Comparison of ENCODE assay signal across 8 cellular contexts in the genomic region with DNA sequence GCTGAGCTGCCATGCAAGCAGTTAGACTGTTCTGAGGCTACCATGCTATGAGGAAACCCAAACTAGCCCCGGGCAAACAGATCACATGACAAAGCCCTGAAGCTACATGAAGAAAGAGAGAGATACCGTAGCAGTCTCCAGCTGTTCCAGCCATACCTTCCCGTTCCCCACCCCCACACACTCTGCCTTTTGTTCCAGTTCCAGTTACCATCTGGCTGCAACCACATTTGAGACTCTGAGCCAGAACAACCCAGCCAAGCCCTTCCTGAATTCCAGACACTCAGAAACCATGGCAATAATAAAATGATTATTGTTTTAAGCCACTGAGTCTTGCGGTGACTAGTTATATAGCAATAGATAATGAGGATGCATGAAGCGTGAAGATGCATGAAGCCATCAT. TPM values are rescaled to one million over a fixed set of nuclear protein-coding genes. Genes with fewer than 3 reads are reported as not detected.
DNase-seq lines count a peak whose midpoint lies in the region; ATAC-seq and TF ChIP-seq lines count a peak whose summit lies in the region.

No MANE protein-coding gene starts in this region.

- no peak overlapping the region for H2AK5ac ChIP-seq in neuronal stem cell (ENCODE audit: low read depth, low read length)

- WGBS in neuronal stem cell (ENCODE audit: extremely low coverage in 2 of 2, insufficient read length in 2 of 2, insufficient replicate concordance in 1 of 2), 2 donors = no CpG with 5 or more reads among the region's 5 CpGs

- ATAC-seq in activated T-cell treated with anti-CD3 and anti-CD28 coated beads, Interleukin-2, amount 50 U/mL, for 72 hours (replicated peaks in 1 of 2) = no peak
- no peak for ATAC-seq in left lobe of liver

- no peak overlapping the region for H3K14ac ChIP-seq in neuronal stem cell (ENCODE audit: low read length)

- peaks cover 27% of the 10 kb centered on the region for H3K4me1 Mint-ChIP-seq in endothelial cell (ENCODE audit: unreplicated experiment)
- no peaks in the 10 kb centered on the region for H3K4me1 Mint-ChIP-seq in activated T-cell treated with anti-CD3 and anti-CD28 coated beads, Interleukin-2, amount 50 U/mL, for 72 hours (ENCODE audit: low read depth)

- no peaks in the 10 kb centered on the region for H3K27me3 ChIP-seq in neuronal stem cell (ENCODE audit: control insufficient read depth in 3 of 3, insufficient read depth in 3 of 3, low read depth in 1 of 3, low read length in 3 of 3)

- no peak overlapping the region for H3K4me2 ChIP-seq in neuronal stem cell (ENCODE audit: insufficient read depth, low read length, poor library complexity, severe bottlenecking)

- no peak overlapping the region for H2BK5ac ChIP-seq in neuronal stem cell (ENCODE audit: low read length)

- H4K91ac ChIP-seq in neuronal stem cell (ENCODE audit: low read depth, low read length, poor library complexity) = no peak overlapping the region

- H2BK12ac ChIP-seq in neuronal stem cell (ENCODE audit: low read length) = no peak overlapping the region

- H3K23ac ChIP-seq in neuronal stem cell (ENCODE audit: low read depth, low read length, poor library complexity) = no peak overlapping the region

- peaks cover 8 to 18% of the 10 kb centered on the region in 2 donors for H3K4me1 ChIP-seq in neuronal stem cell (ENCODE audit: control insufficient read depth in 2 of 2, insufficient read depth in 1 of 2, low read depth in 1 of 2, low read length in 2 of 2)

- no peak overlapping the region for H3K18ac ChIP-seq in neuronal stem cell (ENCODE audit: low read length)

- H2AFZ ChIP-seq in neuronal stem cell (ENCODE audit: low read length) = peak overlapping the region; percentile 7

- H3K4me3 Mint-ChIP-seq in endothelial cell (ENCODE audit: unreplicated experiment) = no peak overlapping the region
- no peak overlapping the region for H3K4me3 Mint-ChIP-seq in activated T-cell treated with anti-CD3 and anti-CD28 coated beads, Interleukin-2, amount 50 U/mL, for 72 hours

- DNase-seq in Daoy (ENCODE audit: low read depth) (peak; percentile 91), NCI-H446 (lab: John Stamatoyannopoulos, UW) (peak; percentile 29 to 69), endothelial cell (ENCODE audit: low spot score) (no peak), neuronal stem cell (ENCODE audit: low spot score) (no peak), NCI-H748 (lab: John Stamatoyannopoulos, UW; ENCODE audit: unreplicated experiment) (no peak), left lobe of liver (ENCODE audit: low spot score) (no peak)
- DNase-seq in activated T-cell treated with anti-CD3 and anti-CD28 coated beads, Interleukin-2, amount 50 U/mL, for 72 hours = no peak
- no peak for DNase-seq in effector CD4-positive, alpha-beta T cell

- TF ChIP-seq CTCF in endothelial cell (IDR thresholded peaks at IDR 0.05; ENCODE audit: unreplicated experiment) = no peak

- no peaks in the 10 kb centered on the region for H3K36me3 Mint-ChIP-seq in endothelial cell (ENCODE audit: low read depth, unreplicated experiment)
- H3K36me3 Mint-ChIP-seq in activated T-cell treated with anti-CD3 and anti-CD28 coated beads, Interleukin-2, amount 50 U/mL, for 72 hours (ENCODE audit: insufficient read depth in 2 of 2) = no peaks in the 10 kb centered on the region

- no peak overlapping the region for H4K8ac ChIP-seq in neuronal stem cell (ENCODE audit: low read depth, low read length)

- peak overlapping the region; percentile 67 for H3K27ac Mint-ChIP-seq in endothelial cell (ENCODE audit: unreplicated experiment)
- no peak overlapping the region for H3K27ac Mint-ChIP-seq in activated T-cell treated with anti-CD3 and anti-CD28 coated beads, Interleukin-2, amount 50 U/mL, for 72 hours

- no peak overlapping the region for H3K9ac ChIP-seq in neuronal stem cell (ENCODE audit: low read depth, low read length, poor library complexity)

- H3K4ac ChIP-seq in neuronal stem cell (ENCODE audit: low read length) = no peak overlapping the region

- H2BK120ac ChIP-seq in neuronal stem cell (ENCODE audit: low read depth, low read length) = no peak overlapping the region

- H3K27ac ChIP-seq in neuronal stem cell (replicated peaks; ENCODE audit: low read length) = no peak overlapping the region

- H3K36me3 ChIP-seq in neuronal stem cell (replicated peaks in 1 of 2; ENCODE audit: control insufficient read depth in 2 of 2, insufficient read depth in 2 of 2, low read length in 2 of 2) = no peaks in the 10 kb centered on the region

- H3K4me3 ChIP-seq in neuronal stem cell (ENCODE audit: low read length in 2 of 2) = no peak overlapping the region

- H3K79me1 ChIP-seq in neuronal stem cell (ENCODE audit: low read depth, low read length) = no peaks in the 10 kb centered on the region

- no peak overlapping the region for H2BK15ac ChIP-seq in neuronal stem cell (ENCODE audit: low read length)

- H3K27me3 Mint-ChIP-seq in endothelial cell (ENCODE audit: unreplicated experiment) = peaks cover 2% of the 10 kb centered on the region
- peaks cover 27% of the 10 kb centered on the region for H3K27me3 Mint-ChIP-seq in activated T-cell treated with anti-CD3 and anti-CD28 coated beads, Interleukin-2, amount 50 U/mL, for 72 hours (ENCODE audit: low read depth)

- H3K9me3 ChIP-seq in neuronal stem cell (replicated peaks in 1 of 2; ENCODE audit: control insufficient read depth in 2 of 2, insufficient read depth in 1 of 2, low read depth in 1 of 2, low read length in 2 of 2) = peaks cover 0 to 2% of the 10 kb centered on the region in 2 donors

- H3K9me3 Mint-ChIP-seq in endothelial cell (ENCODE audit: unreplicated experiment) = no peaks in the 10 kb centered on the region
- H3K9me3 Mint-ChIP-seq in activated T-cell treated with anti-CD3 and anti-CD28 coated beads, Interleukin-2, amount 50 U/mL, for 72 hours = peaks cover 2 to 6% of the 10 kb centered on the region in 2 donors

RNA-seq across cellular contexts. Expression of gene RIN2, which starts 28.3 kb away (rescaled TPM):
- total RNA-seq in Daoy (2014; rRNA removed; shearing (Covaris generic)) = 10.6 and 18.4 TPM in 2 replicates
- 57.5 TPM for total RNA-seq in endothelial cell (ENCODE audit: unreplicated experiment)
- polyA plus RNA-seq in neuronal stem cell (2013, experiment 1 of 2) = 5.9 TPM
- polyA plus RNA-seq in neuronal stem cell (2013, experiment 2 of 2) = 5.0 TPM
- not detected for total RNA-seq in activated T-cell treated with anti-CD3 and anti-CD28 coated beads, Interleukin-2, amount 50 U/mL, for 72 hours
- total RNA-seq in left lobe of liver = 13.8 TPM

Comparison
In these comparisons a context has a peak if more than half of its experiments do, and no peak if none do; other contexts are left out.
1. DNase-seq: peak in Daoy (single experiment) and NCI-H446 (2 of 2); none in endothelial cell (single experiment), neuronal stem cell (single experiment), activated T-cell treated with anti-CD3 and anti-CD28 coated beads, Interleukin-2, amount 50 U/mL, for 72 hours (0 of 2), effector CD4-positive, alpha-beta T cell (single experiment), NCI-H748 (single experiment) and left lobe of liver (single experiment).
2. RNA of gene RIN2, which starts 28.3 kb away (total RNA-seq): 57.5 TPM in endothelial cell (single experiment), 13.8 TPM in left lobe of liver (single experiment) and 10.6 to 18.4 TPM in Daoy; not detected in activated T-cell treated with anti-CD3 and anti-CD28 coated beads, Interleukin-2, amount 50 U/mL, for 72 hours; every median in the first group is over 10 times any median in the second.